In genomic region chr2:53490659-53491058, GRCh38 we compare ENCODE assay signal across 14 cellular contexts.
A peak's percentile ranks its signal among the peaks of the same experiment; 100 is the strongest.
DNase-seq lines count a peak whose midpoint lies in the region; ATAC-seq, FAIRE-seq and TF ChIP-seq lines count a peak whose summit lies in the region.
"Had no signal": no experiment of that assay in that cellular context is flagged by ENCODE, and none has a peak within 500 bp of the region (broad histone marks: within the 10 kb centered on the region; RNA-seq: fewer than 3 reads in every experiment).

No MANE protein-coding gene starts in this region.

- DNase-seq in NCI-H82 (lab: John Stamatoyannopoulos, UW) (peak; percentile 41), NCI-H82 treated with DMSO at 0.1 percent for 48 hours (lab: John Stamatoyannopoulos, UW; ENCODE audit: unreplicated experiment) (no peak), brain microvascular endothelial cell (peak; percentile 41), left kidney (ENCODE audit: low read depth, low spot score) (peak; percentile 84), urothelium cell line (ENCODE audit: low spot score) (no peak)
- no peak for DNase-seq in activated naive CD4-positive, alpha-beta T cell treated with anti-CD3 and anti-CD28 coated beads, Interleukin-2, amount 10 ng/mL, durations not matched to agents 7 days and 5 days
- DNase-seq in activated naive CD4-positive, alpha-beta T cell treated with anti-CD3 and anti-CD28 coated beads, Interleukin-2, amount 50 U/mL, for 72 hours (ENCODE audit: low spot score in 2 of 2) = no peak
- DNase-seq: activated CD4-positive, alpha-beta T cell treated with anti-CD3 and anti-CD28 coated beads, Interleukin-2, amount 10 ng/mL, durations not matched to agents 7 days and 5 days; PC-3; trophoblast cell had no signal

- H3K27me3 ChIP-seq in brain microvascular endothelial cell (replicated peaks) = no peaks in the 10 kb centered on the region

- peak; percentile 40 for FAIRE-seq in urothelium cell line (lab: Jason Lieb, UNC)
- FAIRE-seq: colon, K562 had no signal

- H3K4me1 Mint-ChIP-seq in activated naive CD4-positive, alpha-beta T cell treated with anti-CD3 and anti-CD28 coated beads, Interleukin-2, amount 10 ng/mL, durations not matched to agents 7 days and 5 days = no peaks in the 10 kb centered on the region
- H3K4me1 Mint-ChIP-seq: activated CD4-positive, alpha-beta T cell treated with anti-CD3 and anti-CD28 coated beads, Interleukin-2, amount 10 ng/mL, durations not matched to agents 7 days and 5 days; B cell had no signal

- no peaks in the 10 kb centered on the region for H3K27me3 Mint-ChIP-seq in activated naive CD4-positive, alpha-beta T cell treated with anti-CD3 and anti-CD28 coated beads, Interleukin-2, amount 10 ng/mL, durations not matched to agents 7 days and 5 days
- H3K27me3 Mint-ChIP-seq: activated CD4-positive, alpha-beta T cell treated with anti-CD3 and anti-CD28 coated beads, Interleukin-2, amount 10 ng/mL, durations not matched to agents 7 days and 5 days had no signal

- ATAC-seq in activated naive CD4-positive, alpha-beta T cell treated with anti-CD3 and anti-CD28 coated beads, Interleukin-2, amount 50 U/mL, for 72 hours = no peak
- ATAC-seq in GM18870 (IDR thresholded peaks at IDR 0.05; ENCODE audit: unreplicated experiment) = no peak
- ATAC-seq: K562, PC-3 had no signal

- no peak overlapping the region for H3K27ac ChIP-seq in brain microvascular endothelial cell

- H3K4me3 Mint-ChIP-seq in activated naive CD4-positive, alpha-beta T cell treated with anti-CD3 and anti-CD28 coated beads, Interleukin-2, amount 10 ng/mL, durations not matched to agents 7 days and 5 days = no peak overlapping the region
- H3K4me3 Mint-ChIP-seq: activated CD4-positive, alpha-beta T cell treated with anti-CD3 and anti-CD28 coated beads, Interleukin-2, amount 10 ng/mL, durations not matched to agents 7 days and 5 days; B cell had no signal

- no peaks in the 10 kb centered on the region for H3K36me3 Mint-ChIP-seq in activated naive CD4-positive, alpha-beta T cell treated with anti-CD3 and anti-CD28 coated beads, Interleukin-2, amount 10 ng/mL, durations not matched to agents 7 days and 5 days
- H3K36me3 Mint-ChIP-seq in activated naive CD4-positive, alpha-beta T cell treated with anti-CD3 and anti-CD28 coated beads, Interleukin-2, amount 50 U/mL, for 72 hours = no peaks in the 10 kb centered on the region

- TF ChIP-seq CTCF in brain microvascular endothelial cell (IDR thresholded peaks at IDR 0.05; ENCODE audit: low read depth, low read length, missing control alignments) = no peak

- CTCF ChIA-PET in activated naive CD4-positive, alpha-beta T cell treated with anti-CD3 and anti-CD28 coated beads, Interleukin-2, amount 10 ng/mL, durations not matched to agents 7 days and 5 days (lab: Charles Lee) = no interaction called here

- no peaks in the 10 kb centered on the region for H3K9me3 Mint-ChIP-seq in activated naive CD4-positive, alpha-beta T cell treated with anti-CD3 and anti-CD28 coated beads, Interleukin-2, amount 10 ng/mL, durations not matched to agents 7 days and 5 days
- H3K9me3 Mint-ChIP-seq in activated naive CD4-positive, alpha-beta T cell treated with anti-CD3 and anti-CD28 coated beads, Interleukin-2, amount 50 U/mL, for 72 hours = no peaks in the 10 kb centered on the region
- H3K9me3 Mint-ChIP-seq: activated CD4-positive, alpha-beta T cell treated with anti-CD3 and anti-CD28 coated beads, Interleukin-2, amount 10 ng/mL, durations not matched to agents 7 days and 5 days had no signal

- in situ Hi-C loops in brain microvascular endothelial cell (cut with HindIII; ENCODE audit: low pct_ligation_motif_present, low sequenced_read_pairs) = no loop called here

- H3K4me3 ChIP-seq in brain microvascular endothelial cell (ENCODE audit: low read depth, low read length) = no peak overlapping the region
- H3K4me3 ChIP-seq: K562 had no signal

- no peak overlapping the region for H3K27ac Mint-ChIP-seq in activated naive CD4-positive, alpha-beta T cell treated with anti-CD3 and anti-CD28 coated beads, Interleukin-2, amount 10 ng/mL, durations not matched to agents 7 days and 5 days
- no peak overlapping the region for H3K27ac Mint-ChIP-seq in activated naive CD4-positive, alpha-beta T cell treated with anti-CD3 and anti-CD28 coated beads, Interleukin-2, amount 50 U/mL, for 72 hours
- H3K27ac Mint-ChIP-seq: activated CD4-positive, alpha-beta T cell treated with anti-CD3 and anti-CD28 coated beads, Interleukin-2, amount 10 ng/mL, durations not matched to agents 7 days and 5 days; B cell had no signal

- no peaks in the 10 kb centered on the region for H3K36me3 ChIP-seq in brain microvascular endothelial cell (replicated peaks)

Comparison
In these comparisons a context has a peak if more than half of its experiments do, and no peak if none do; other contexts are left out.
1. DNase-seq: peak in NCI-H82 (single experiment), brain microvascular endothelial cell (single experiment) and left kidney (single experiment); none in NCI-H82 treated with DMSO at 0.1 percent for 48 hours (single experiment), urothelium cell line (single experiment), activated naive CD4-positive, alpha-beta T cell treated with anti-CD3 and anti-CD28 coated beads, Interleukin-2, amount 10 ng/mL, durations not matched to agents 7 days and 5 days (single experiment) and activated naive CD4-positive, alpha-beta T cell treated with anti-CD3 and anti-CD28 coated beads, Interleukin-2, amount 50 U/mL, for 72 hours (0 of 2).